8 cellular contexts compared by ENCODE assay signal in the genomic region with DNA sequence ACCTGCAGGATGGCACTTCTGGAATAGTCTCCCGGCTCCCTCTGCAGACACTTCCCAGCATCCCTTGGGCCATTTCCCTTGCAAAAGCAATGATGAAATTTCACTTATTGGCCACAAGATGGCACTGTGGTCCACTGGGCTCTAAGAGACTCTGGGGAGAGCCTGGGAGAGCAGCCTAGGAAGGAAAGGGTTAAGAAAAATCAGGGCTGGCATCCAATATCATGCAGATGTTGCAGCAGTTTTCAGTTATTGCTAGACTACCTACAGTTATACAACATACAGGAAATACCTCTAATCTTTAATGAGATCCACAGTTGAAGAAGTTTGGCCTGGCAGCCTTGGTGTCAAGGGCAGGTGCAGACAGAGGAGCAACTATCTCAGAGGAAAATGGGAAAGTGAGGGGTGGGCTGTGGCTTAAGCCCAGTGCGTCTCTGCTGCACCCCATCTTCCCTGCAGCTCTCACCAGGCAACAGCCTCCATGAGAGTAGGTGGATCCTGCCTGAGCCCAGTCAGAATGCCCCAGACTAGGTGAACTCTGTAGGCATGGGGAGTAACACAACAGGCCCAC.
DNase-seq lines count a peak whose midpoint lies in the region; ATAC-seq and TF ChIP-seq lines count a peak whose summit lies in the region.

No MANE protein-coding gene starts in this region.

- no peak overlapping the region for H3K27ac ChIP-seq in heart left ventricle

- no peaks in the 10 kb centered on the region for H3K36me3 Mint-ChIP-seq in activated CD4-positive, alpha-beta T cell treated with anti-CD3 and anti-CD28 coated beads, Interleukin-2, amount 10 ng/mL, durations not matched to agents 7 days and 5 days (ENCODE audit: low read depth)

- no peaks in the 10 kb centered on the region for H3K9me3 Mint-ChIP-seq in activated CD4-positive, alpha-beta T cell treated with anti-CD3 and anti-CD28 coated beads, Interleukin-2, amount 10 ng/mL, durations not matched to agents 7 days and 5 days

- H3K27ac Mint-ChIP-seq in activated CD4-positive, alpha-beta T cell treated with anti-CD3 and anti-CD28 coated beads, Interleukin-2, amount 10 ng/mL, durations not matched to agents 7 days and 5 days = no peak overlapping the region

- TF ChIP-seq POLR2A in heart left ventricle (IDR thresholded peaks at IDR 0.05) = no peak

- no peaks in the 10 kb centered on the region for H3K36me3 ChIP-seq in heart left ventricle

- peaks cover 0 to 5% (median 0%) of the 10 kb centered on the region in 12 donors for H3K4me1 ChIP-seq in heart left ventricle

- ATAC-seq in GM18867 (IDR thresholded peaks at IDR 0.05; ENCODE audit: unreplicated experiment) = peak; percentile 91
- ATAC-seq in HG03025 (IDR thresholded peaks at IDR 0.05; ENCODE audit: low FRiP score, unreplicated experiment) = peak; percentile 88
- peak in 2 of 4 donors; percentile 39 to 51 for ATAC-seq in heart left ventricle

- TF ChIP-seq CTCF in heart left ventricle (IDR thresholded peaks at IDR 0.05) = peak; percentile 43 to 64 (median 59)
- TF ChIP-seq CTCF in retinal pigment epithelial cell (conservative IDR thresholded peaks at IDR 0.05; ENCODE audit: low read depth, low read length) = peak; percentile 82

- H3K27me3 ChIP-seq in heart left ventricle = no peaks in the 10 kb centered on the region

- DNase-seq in COLO829 (ENCODE audit: low spot score) (peak; percentile 82), NCI-H1930 (lab: John Stamatoyannopoulos, UW) (peak; percentile 66 to 72), heart left ventricle (no peak), retinal pigment epithelial cell (ENCODE audit: low read depth) (no peak)
- peak; percentile 41 for DNase-seq in activated CD4-positive, alpha-beta T cell treated with anti-CD3 and anti-CD28 coated beads, Interleukin-2, amount 10 ng/mL, durations not matched to agents 7 days and 5 days
- no peak for DNase-seq in effector CD4-positive, alpha-beta T cell

- H3K4me1 Mint-ChIP-seq in activated CD4-positive, alpha-beta T cell treated with anti-CD3 and anti-CD28 coated beads, Interleukin-2, amount 10 ng/mL, durations not matched to agents 7 days and 5 days = peaks cover 29% of the 10 kb centered on the region

- POLR2A ChIA-PET in activated CD4-positive, alpha-beta T cell treated with anti-CD3 and anti-CD28 coated beads, Interleukin-2, amount 10 ng/mL, durations not matched to agents 7 days and 5 days (lab: Charles Lee) = no interaction called here

- no peak overlapping the region for H3K4me3 ChIP-seq in heart left ventricle
- no peak overlapping the region for H3K4me3 ChIP-seq in retinal pigment epithelial cell (ENCODE audit: low read length)

- intact Hi-C loops in heart left ventricle (cut with DNase I) = no loop called here

- CTCF ChIA-PET in activated CD4-positive, alpha-beta T cell treated with anti-CD3 and anti-CD28 coated beads, Interleukin-2, amount 10 ng/mL, durations not matched to agents 7 days and 5 days (lab: Charles Lee) = no interaction called here

- WGBS in heart left ventricle, 4 donors = 6 to 16% (median 13%) methylated on average over 2 of the region's 2 CpGs

- no peak overlapping the region for H3K4me3 Mint-ChIP-seq in activated CD4-positive, alpha-beta T cell treated with anti-CD3 and anti-CD28 coated beads, Interleukin-2, amount 10 ng/mL, durations not matched to agents 7 days and 5 days

- peaks cover 0 to 5% (median 0%) of the 10 kb centered on the region in 12 donors for H3K9me3 ChIP-seq in heart left ventricle

- peaks cover 41% of the 10 kb centered on the region for H3K27me3 Mint-ChIP-seq in activated CD4-positive, alpha-beta T cell treated with anti-CD3 and anti-CD28 coated beads, Interleukin-2, amount 10 ng/mL, durations not matched to agents 7 days and 5 days

Comparison
In these comparisons a context has a peak if more than half of its experiments do, and no peak if none do; other contexts are left out.
1. DNase-seq: peak in COLO829 (single experiment), NCI-H1930 (2 of 2) and activated CD4-positive, alpha-beta T cell treated with anti-CD3 and anti-CD28 coated beads, Interleukin-2, amount 10 ng/mL, durations not matched to agents 7 days and 5 days (single experiment); none in heart left ventricle (0 of 5), retinal pigment epithelial cell (single experiment) and effector CD4-positive, alpha-beta T cell (single experiment).